Comparison of ENCODE assay signal across 8 cellular contexts in the genomic region with DNA sequence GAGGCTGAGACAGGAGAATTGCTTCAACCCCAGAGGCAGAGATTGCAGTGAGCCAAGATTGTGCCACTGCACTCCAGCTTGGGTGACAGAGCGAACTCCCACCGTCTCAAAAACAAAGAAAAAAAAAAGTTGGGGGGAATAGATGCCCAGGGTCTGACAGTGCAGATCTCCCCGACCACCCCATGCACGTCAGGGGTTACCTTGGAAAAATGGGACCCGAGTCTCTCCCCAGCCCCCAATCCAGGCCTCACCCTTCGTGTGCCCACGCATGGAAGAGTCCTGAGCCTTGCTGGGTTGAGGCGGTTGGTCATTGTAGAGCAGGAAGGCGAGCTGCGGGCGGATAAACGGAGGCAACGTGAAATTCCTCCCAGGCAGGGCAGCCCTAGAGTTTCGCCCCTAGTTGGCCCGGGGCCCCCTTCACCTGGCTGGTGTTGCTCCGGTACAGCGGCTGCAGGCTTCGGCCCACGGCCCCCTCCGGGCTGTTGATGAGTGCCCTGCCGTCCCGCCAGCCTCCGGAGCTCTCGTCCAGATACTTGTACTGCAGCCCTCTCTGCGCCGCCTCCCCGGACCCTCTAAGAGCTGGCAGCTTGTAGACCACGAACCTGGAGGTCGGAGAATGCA. TPM values are rescaled to one million over a fixed set of nuclear protein-coding genes. Genes with fewer than 3 reads are reported as not detected.
A peak's percentile ranks its signal among the peaks of the same experiment; 100 is the strongest.
DNase-seq lines count a peak whose midpoint lies in the region; ATAC-seq and TF ChIP-seq lines count a peak whose summit lies in the region.

No MANE protein-coding gene starts in this region.

- H3K79me2 ChIP-seq in Karpas-422 (ENCODE audit: low read length), result peaks cover 5% of the 10 kb centered on the region; the same call in 1 of the 2 replicates

- peak overlapping the region; percentile 81 for H3K27ac ChIP-seq in Karpas-422 (ENCODE audit: low read length)

- POLR2A ChIA-PET in BJ (lab: Charles Lee), result interaction anchor here (0.7 kb wide), 1 partner anchor 16 kb away, joined by 14 read pairs; no protein-coding TSS in a partner anchor

- H3K9me3 Mint-ChIP-seq in brain (peaks cover 0 to 12% (median 2%) of the 10 kb centered on the region in 5 experiments), immature natural killer cell (peaks cover 0 to 2% (median 0%) of the 10 kb centered on the region in 6 donors)
- no peaks in the 10 kb centered on the region for H3K9me3 Mint-ChIP-seq in stimulated activated naive B cell treated with anti-CD40 and anti-IgM and Interleukin-4, amounts not matched to agents 10 μg/mL and 1 μg/mL and 100 μg/mL, for 72 hours

- ATAC-seq in GM19438 (IDR thresholded peaks at IDR 0.05; ENCODE audit: low read depth, unreplicated experiment), result peak; percentile 13
- ATAC-seq in stimulated activated naive B cell treated with anti-CD40 and anti-IgM and Interleukin-4, amounts not matched to agents 10 μg/mL and 1 μg/mL and 100 μg/mL, for 72 hours (replicated peaks), result peak; percentile 21 to 26

- H3K36me3 Mint-ChIP-seq in brain, result peaks cover 6% of the 10 kb centered on the region
- peaks cover 0 to 7% (median 7%) of the 10 kb centered on the region in 3 donors for H3K36me3 Mint-ChIP-seq in immature natural killer cell
- H3K36me3 Mint-ChIP-seq in stimulated activated naive B cell treated with anti-CD40 and anti-IgM and Interleukin-4, amounts not matched to agents 10 μg/mL and 1 μg/mL and 100 μg/mL, for 72 hours, result peaks cover 4 to 12% of the 10 kb centered on the region in 2 donors

- no peak for DNase-seq in BJ (ENCODE audit: low read depth)
- peak; percentile 66 for DNase-seq in Karpas-422
- DNase-seq in immature natural killer cell, result no peak
- peak; percentile 26 for DNase-seq in stimulated activated naive B cell treated with anti-CD40 and anti-IgM and Interleukin-4, amounts not matched to agents 10 μg/mL and 1 μg/mL and 100 μg/mL, for 72 hours
- no peak for DNase-seq in NCI-H1694 (lab: John Stamatoyannopoulos, UW)
- DNase-seq in NCI-H345 treated with DMSO at 0.1 percent for 48 hours (lab: John Stamatoyannopoulos, UW; ENCODE audit: unreplicated experiment), result no peak

- H3K9ac ChIP-seq in Karpas-422 (ENCODE audit: low read length), result peak overlapping the region; percentile 98

- H3K4me1 Mint-ChIP-seq in brain, result peaks cover 22% of the 10 kb centered on the region
- peaks cover 28 to 37% of the 10 kb centered on the region in 2 donors for H3K4me1 Mint-ChIP-seq in immature natural killer cell
- H3K4me1 Mint-ChIP-seq in stimulated activated naive B cell treated with anti-CD40 and anti-IgM and Interleukin-4, amounts not matched to agents 10 μg/mL and 1 μg/mL and 100 μg/mL, for 72 hours, result peaks cover 23 to 40% of the 10 kb centered on the region in 2 donors

- H2AFZ ChIP-seq in Karpas-422 (ENCODE audit: low read length), result peak overlapping the region; percentile 95

- peaks cover 10% of the 10 kb centered on the region for H3K9me3 ChIP-seq in Karpas-422 (ENCODE audit: low read length)

- H3K4me2 ChIP-seq in Karpas-422 (ENCODE audit: low read depth, low read length, poor library complexity, severe bottlenecking), result peak overlapping the region; percentile 94

- CTCF ChIA-PET in BJ (lab: Yijun Ruan, JAX), result interaction anchor here (0.9 to 1.3 kb wide), 4 partner anchors 34 to 120 kb away, joined by 4 to 5 read pairs (median 4); no protein-coding TSS in a partner anchor

- H3K4me3 ChIP-seq in BJ (ENCODE audit: low read depth, low read length) (peak overlapping the region; percentile 61), Karpas-422 (ENCODE audit: low read length) (peak overlapping the region; percentile 98)

- no peaks in the 10 kb centered on the region for H4K20me1 ChIP-seq in Karpas-422 (ENCODE audit: insufficient read depth, low read depth, low read length)

- peaks cover 4% of the 10 kb centered on the region for H3K27me3 ChIP-seq in BJ (ENCODE audit: control insufficient read depth, insufficient read depth, low read length)
- no peaks in the 10 kb centered on the region for H3K27me3 ChIP-seq in Karpas-422 (ENCODE audit: low read length)

- no peaks in the 10 kb centered on the region for H3K9me2 ChIP-seq in Karpas-422 (replicated peaks; ENCODE audit: insufficient read depth, low read length)

- H3K27me3 Mint-ChIP-seq in brain, result peaks cover 34% of the 10 kb centered on the region
- peaks cover 3 to 4% (median 3%) of the 10 kb centered on the region in 3 donors for H3K27me3 Mint-ChIP-seq in immature natural killer cell (ENCODE audit: low read depth in 3 of 3)
- H3K27me3 Mint-ChIP-seq in stimulated activated naive B cell treated with anti-CD40 and anti-IgM and Interleukin-4, amounts not matched to agents 10 μg/mL and 1 μg/mL and 100 μg/mL, for 72 hours, result no peaks in the 10 kb centered on the region

- TF ChIP-seq CTCF in BJ (IDR thresholded peaks at IDR 0.05; ENCODE audit: insufficient read depth, low read depth, low read length) (no peak), brain (conservative IDR thresholded peaks at IDR 0.05) (no peak)

- H3K36me3 ChIP-seq in BJ (ENCODE audit: control insufficient read depth, insufficient read depth, low read length), result peaks cover 4% of the 10 kb centered on the region; the same call in 1 of the 2 replicates
- H3K36me3 ChIP-seq in Karpas-422 (ENCODE audit: insufficient read depth, low read length), result no peaks in the 10 kb centered on the region

- H3K4me1 ChIP-seq in Karpas-422 (ENCODE audit: low read length), result peaks cover 21% of the 10 kb centered on the region

- H3K4me3 Mint-ChIP-seq in brain (peak overlapping the region; percentile 88 to 94 (median 91)), immature natural killer cell (peak overlapping the region; percentile 85 to 91 (median 89))
- peak overlapping the region; percentile 84 to 87 for H3K4me3 Mint-ChIP-seq in stimulated activated naive B cell treated with anti-CD40 and anti-IgM and Interleukin-4, amounts not matched to agents 10 μg/mL and 1 μg/mL and 100 μg/mL, for 72 hours

- H3K27ac Mint-ChIP-seq in brain, result peak overlapping the region; percentile 92 to 97 (median 95)
- peak overlapping the region; percentile 43 to 83 (median 74) for H3K27ac Mint-ChIP-seq in immature natural killer cell
- H3K27ac Mint-ChIP-seq in stimulated activated naive B cell treated with anti-CD40 and anti-IgM and Interleukin-4, amounts not matched to agents 10 μg/mL and 1 μg/mL and 100 μg/mL, for 72 hours, result peak overlapping the region; percentile 93

RNA-seq across cellular contexts. Expression of gene DNASE2, which starts 0.6 kb away (rescaled TPM):
- 39.1 and 68.8 TPM in 2 replicates for polyA plus RNA-seq in BJ (2011; rRNA removed)
- polyA minus RNA-seq in BJ (2011; rRNA and poly(A)+ RNA removed), result 15.0 and 32.0 TPM in 2 replicates
- total RNA-seq in Karpas-422 (2014; rRNA removed; shearing (Covaris generic); ENCODE audit: low replicate concordance), result 47.1 and 61.3 TPM in 2 replicates
- 56.9 TPM for polyA plus RNA-seq in brain (ENCODE audit: insufficient read depth, low read depth, low replicate concordance)
- 100 to 1,000 TPM in 1 of 3 donors, 10 to 100 TPM in 2; 72.6 to 108 (median 83.5) TPM for polyA plus RNA-seq in immature natural killer cell

RNA-seq across cellular contexts. Expression of gene KLF1, which starts 6.3 kb away (rescaled TPM):
- polyA plus RNA-seq in BJ (2011; rRNA removed) (not detected in 2 replicates), brain (ENCODE audit: insufficient read depth, low read depth, low replicate concordance) (1.3 TPM), immature natural killer cell (1 to 10 TPM in 1 of 3 donors, under 1 TPM in 2; 0.15 to 1.8 (median 0.20) TPM)
- 0.15 TPM in 1 of 2 replicates, not detected in the other for polyA minus RNA-seq in BJ (2011; rRNA and poly(A)+ RNA removed)
- not detected in 2 replicates for total RNA-seq in Karpas-422 (2014; rRNA removed; shearing (Covaris generic); ENCODE audit: low replicate concordance)

RNA-seq across cellular contexts. Expression of gene GCDH, which starts 10.3 kb away (rescaled TPM):
- polyA plus RNA-seq in BJ (2011; rRNA removed) (11.5 and 20.9 TPM in 2 replicates), brain (ENCODE audit: insufficient read depth, low read depth, low replicate concordance) (54.4 TPM), immature natural killer cell (10 to 100 TPM; 17.0 to 21.6 (median 18.4) TPM)
- 7.3 and 7.7 TPM in 2 replicates for polyA minus RNA-seq in BJ (2011; rRNA and poly(A)+ RNA removed)
- total RNA-seq in Karpas-422 (2014; rRNA removed; shearing (Covaris generic); ENCODE audit: low replicate concordance), result 24.9 and 32.8 TPM in 2 replicates

RNA-seq across cellular contexts. Expression of gene SYCE2, which starts 38.4 kb away (rescaled TPM):
- polyA plus RNA-seq in BJ (2011; rRNA removed) (0.29 and 0.43 TPM in 2 replicates), brain (ENCODE audit: insufficient read depth, low read depth, low replicate concordance) (7.6 TPM), immature natural killer cell (under 1 TPM in 1 of 3 donors, not detected in 2; 0.20 TPM)
- 0.24 TPM in 1 of 2 replicates, not detected in the other for polyA minus RNA-seq in BJ (2011; rRNA and poly(A)+ RNA removed)
- 0.22 and 2.5 TPM in 2 replicates for total RNA-seq in Karpas-422 (2014; rRNA removed; shearing (Covaris generic); ENCODE audit: low replicate concordance)

RNA-seq across cellular contexts. Expression of gene MAST1, which starts 42.3 kb away (rescaled TPM):
- polyA plus RNA-seq in BJ (2011; rRNA removed) (0.25 TPM in 1 of 2 replicates, not detected in the other), brain (ENCODE audit: insufficient read depth, low read depth, low replicate concordance) (33.7 TPM), immature natural killer cell (under 1 TPM in 2 of 3 donors, not detected in 1; 0.28 TPM)
- not detected in 2 replicates for polyA minus RNA-seq in BJ (2011; rRNA and poly(A)+ RNA removed)
- 0.48 and 3.3 TPM in 2 replicates for total RNA-seq in Karpas-422 (2014; rRNA removed; shearing (Covaris generic); ENCODE audit: low replicate concordance)

Comparison
In these comparisons a context has a peak if more than half of its experiments do, and no peak if none do; other contexts are left out.
1. DNase-seq: peak in Karpas-422 (single experiment) and stimulated activated naive B cell treated with anti-CD40 and anti-IgM and Interleukin-4, amounts not matched to agents 10 μg/mL and 1 μg/mL and 100 μg/mL, for 72 hours (single experiment); none in BJ (single experiment), immature natural killer cell (0 of 3), NCI-H1694 (single experiment) and NCI-H345 treated with DMSO at 0.1 percent for 48 hours (single experiment).
2. Peak in every context shown above with its lines, with median percentiles within 50 percentile points of each other: H3K27ac Mint-ChIP-seq and H3K4me3 Mint-ChIP-seq.